In the genomic region with DNA sequence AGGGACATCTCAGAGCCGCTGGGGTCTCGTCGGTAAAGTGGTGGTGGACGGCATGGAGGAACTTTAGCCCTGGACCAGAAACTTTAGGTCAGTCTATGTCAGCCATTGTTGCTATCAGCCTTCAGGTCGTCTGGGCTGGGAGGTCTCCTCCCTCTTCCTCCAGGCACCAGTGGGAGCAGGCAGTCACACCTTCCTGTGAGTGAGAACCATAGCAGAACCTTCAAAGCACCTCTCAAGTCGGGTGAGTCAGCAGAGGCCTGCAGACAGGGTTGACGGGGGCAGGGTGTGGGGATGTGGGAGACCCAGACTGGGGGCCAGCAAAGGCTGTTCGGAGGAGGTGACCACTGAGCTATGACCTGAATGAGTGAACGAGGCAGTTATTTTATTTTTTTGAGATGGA, we compare ENCODE assay signal across 1 cellular context.
A peak's percentile ranks its signal among the peaks of the same experiment; 100 is the strongest.
TF ChIP-seq lines count a peak whose summit lies in the region.

No MANE protein-coding gene starts in this region.

TF ChIP-seq in K562, 482 proteins besides CTCF, POLR2A, EP300 and RAD21 (continues in another document):
- TF ChIP-seq JUND (IDR thresholded peaks at IDR 0.05; ENCODE audit: borderline replicate concordance, low read depth, low read length) (peak; percentile 55; the same call in 1 of the 2 replicates), JUND (tag; IDR thresholded peaks at IDR 0.05; ENCODE audit: borderline replicate concordance, low read depth, low read length) (peak; percentile 29; the same call in 1 of the 3 replicates), CUX1 (CRISPR knock-in tag; IDR thresholded peaks at IDR 0.05) (no peak), ZNF12 (CRISPR knock-in tag; IDR thresholded peaks at IDR 0.05) (no peak), ZSCAN32 (CRISPR knock-in tag; IDR thresholded peaks at IDR 0.05) (no peak), ZNF408 (CRISPR knock-in tag; IDR thresholded peaks at IDR 0.05; ENCODE audit: low read depth) (no peak), NELFE (IDR thresholded peaks at IDR 0.05; ENCODE audit: insufficient read depth, insufficient read length) (no peak), GABPB1 (CRISPR knock-in tag; IDR thresholded peaks at IDR 0.05) (no peak), NCOA1 (IDR thresholded peaks at IDR 0.05; ENCODE audit: low read depth) (no peak), YY1 (IDR thresholded peaks at IDR 0.05; ENCODE audit: borderline replicate concordance in 1 of 3, control insufficient read depth in 1 of 3, extremely low read depth in 1 of 3, insufficient read depth in 3 of 3, insufficient read length in 1 of 3, insufficient replicate concordance in 2 of 3, low read depth in 1 of 3, low read length in 2 of 3) (peak; percentile 27 to 86 (median 63)), CREB3 (tag; conservative IDR thresholded peaks at IDR 0.05; ENCODE audit: low read depth) (no peak), ZZZ3 (IDR thresholded peaks at IDR 0.05) (no peak), BRD9 (IDR thresholded peaks at IDR 0.05; ENCODE audit: low read depth, partially characterized antibody) (no peak), ZNF785 (CRISPR knock-in tag; IDR thresholded peaks at IDR 0.05) (no peak), FOXK2 (conservative IDR thresholded peaks at IDR 0.05 in 1 of 2, IDR thresholded peaks at IDR 0.05 in 1 of 2; ENCODE audit: low read depth in 2 of 2) (no peak), NR4A1 (CRISPR knock-in tag; IDR thresholded peaks at IDR 0.05) (no peak), NR4A1 (tag; IDR thresholded peaks at IDR 0.05) (no peak), FIP1L1 (IDR thresholded peaks at IDR 0.05; ENCODE audit: low read depth, low read length, poor library complexity, severe bottlenecking) (no peak), ZNF79 (CRISPR knock-in tag; IDR thresholded peaks at IDR 0.05; ENCODE audit: low read depth) (no peak), KDM2B (CRISPR knock-in tag; IDR thresholded peaks at IDR 0.05) (no peak), BACH1 (tag; IDR thresholded peaks at IDR 0.05) (no peak), ZKSCAN8 (CRISPR knock-in tag; IDR thresholded peaks at IDR 0.05) (no peak), ESRRA (IDR thresholded peaks at IDR 0.05; ENCODE audit: borderline replicate concordance, low read depth) (no peak), RNF219 (CRISPR knock-in tag; IDR thresholded peaks at IDR 0.05) (no peak), ZNF354B (CRISPR knock-in tag; IDR thresholded peaks at IDR 0.05) (no peak)
- TF ChIP-seq, protein P1, sequence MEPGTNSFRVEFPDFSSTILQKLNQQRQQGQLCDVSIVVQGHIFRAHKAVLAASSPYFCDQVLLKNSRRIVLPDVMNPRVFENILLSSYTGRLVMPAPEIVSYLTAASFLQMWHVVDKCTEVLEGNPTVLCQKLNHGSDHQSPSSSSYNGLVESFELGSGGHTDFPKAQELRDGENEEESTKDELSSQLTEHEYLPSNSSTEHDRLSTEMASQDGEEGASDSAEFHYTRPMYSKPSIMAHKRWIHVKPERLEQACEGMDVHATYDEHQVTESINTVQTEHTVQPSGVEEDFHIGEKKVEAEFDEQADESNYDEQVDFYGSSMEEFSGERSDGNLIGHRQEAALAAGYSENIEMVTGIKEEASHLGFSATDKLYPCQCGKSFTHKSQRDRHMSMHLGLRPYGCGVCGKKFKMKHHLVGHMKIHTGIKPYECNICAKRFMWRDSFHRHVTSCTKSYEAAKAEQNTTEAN (CRISPR knock-in tag; IDR thresholded peaks at IDR 0.05): no peak
- TF ChIP-seq, protein P2, sequence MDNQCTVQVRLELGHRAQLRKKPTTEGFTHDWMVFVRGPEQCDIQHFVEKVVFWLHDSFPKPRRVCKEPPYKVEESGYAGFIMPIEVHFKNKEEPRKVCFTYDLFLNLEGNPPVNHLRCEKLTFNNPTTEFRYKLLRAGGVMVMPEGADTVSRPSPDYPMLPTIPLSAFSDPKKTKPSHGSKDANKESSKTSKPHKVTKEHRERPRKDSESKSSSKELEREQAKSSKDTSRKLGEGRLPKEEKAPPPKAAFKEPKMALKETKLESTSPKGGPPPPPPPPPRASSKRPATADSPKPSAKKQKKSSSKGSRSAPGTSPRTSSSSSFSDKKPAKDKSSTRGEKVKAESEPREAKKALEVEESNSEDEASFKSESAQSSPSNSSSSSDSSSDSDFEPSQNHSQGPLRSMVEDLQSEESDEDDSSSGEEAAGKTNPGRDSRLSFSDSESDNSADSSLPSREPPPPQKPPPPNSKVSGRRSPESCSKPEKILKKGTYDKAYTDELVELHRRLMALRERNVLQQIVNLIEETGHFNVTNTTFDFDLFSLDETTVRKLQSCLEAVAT (IDR thresholded peaks at IDR 0.05): no peak
- TF ChIP-seq, protein P3, sequence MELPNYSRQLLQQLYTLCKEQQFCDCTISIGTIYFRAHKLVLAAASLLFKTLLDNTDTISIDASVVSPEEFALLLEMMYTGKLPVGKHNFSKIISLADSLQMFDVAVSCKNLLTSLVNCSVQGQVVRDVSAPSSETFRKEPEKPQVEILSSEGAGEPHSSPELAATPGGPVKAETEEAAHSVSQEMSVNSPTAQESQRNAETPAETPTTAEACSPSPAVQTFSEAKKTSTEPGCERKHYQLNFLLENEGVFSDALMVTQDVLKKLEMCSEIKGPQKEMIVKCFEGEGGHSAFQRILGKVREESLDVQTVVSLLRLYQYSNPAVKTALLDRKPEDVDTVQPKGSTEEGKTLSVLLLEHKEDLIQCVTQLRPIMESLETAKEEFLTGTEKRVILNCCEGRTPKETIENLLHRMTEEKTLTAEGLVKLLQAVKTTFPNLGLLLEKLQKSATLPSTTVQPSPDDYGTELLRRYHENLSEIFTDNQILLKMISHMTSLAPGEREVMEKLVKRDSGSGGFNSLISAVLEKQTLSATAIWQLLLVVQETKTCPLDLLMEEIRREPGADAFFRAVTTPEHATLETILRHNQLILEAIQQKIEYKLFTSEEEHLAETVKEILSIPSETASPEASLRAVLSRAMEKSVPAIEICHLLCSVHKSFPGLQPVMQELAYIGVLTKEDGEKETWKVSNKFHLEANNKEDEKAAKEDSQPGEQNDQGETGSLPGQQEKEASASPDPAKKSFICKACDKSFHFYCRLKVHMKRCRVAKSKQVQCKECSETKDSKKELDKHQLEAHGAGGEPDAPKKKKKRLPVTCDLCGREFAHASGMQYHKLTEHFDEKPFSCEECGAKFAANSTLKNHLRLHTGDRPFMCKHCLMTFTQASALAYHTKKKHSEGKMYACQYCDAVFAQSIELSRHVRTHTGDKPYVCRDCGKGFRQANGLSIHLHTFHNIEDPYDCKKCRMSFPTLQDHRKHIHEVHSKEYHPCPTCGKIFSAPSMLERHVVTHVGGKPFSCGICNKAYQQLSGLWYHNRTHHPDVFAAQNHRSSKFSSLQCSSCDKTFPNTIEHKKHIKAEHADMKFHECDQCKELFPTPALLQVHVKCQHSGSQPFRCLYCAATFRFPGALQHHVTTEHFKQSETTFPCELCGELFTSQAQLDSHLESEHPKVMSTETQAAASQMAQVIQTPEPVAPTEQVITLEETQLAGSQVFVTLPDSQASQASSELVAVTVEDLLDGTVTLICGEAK (IDR thresholded peaks at IDR 0.05): no peak
- TF ChIP-seq, protein P3 (CRISPR knock-in tag; IDR thresholded peaks at IDR 0.05): no peak
- TF ChIP-seq, protein P4, sequence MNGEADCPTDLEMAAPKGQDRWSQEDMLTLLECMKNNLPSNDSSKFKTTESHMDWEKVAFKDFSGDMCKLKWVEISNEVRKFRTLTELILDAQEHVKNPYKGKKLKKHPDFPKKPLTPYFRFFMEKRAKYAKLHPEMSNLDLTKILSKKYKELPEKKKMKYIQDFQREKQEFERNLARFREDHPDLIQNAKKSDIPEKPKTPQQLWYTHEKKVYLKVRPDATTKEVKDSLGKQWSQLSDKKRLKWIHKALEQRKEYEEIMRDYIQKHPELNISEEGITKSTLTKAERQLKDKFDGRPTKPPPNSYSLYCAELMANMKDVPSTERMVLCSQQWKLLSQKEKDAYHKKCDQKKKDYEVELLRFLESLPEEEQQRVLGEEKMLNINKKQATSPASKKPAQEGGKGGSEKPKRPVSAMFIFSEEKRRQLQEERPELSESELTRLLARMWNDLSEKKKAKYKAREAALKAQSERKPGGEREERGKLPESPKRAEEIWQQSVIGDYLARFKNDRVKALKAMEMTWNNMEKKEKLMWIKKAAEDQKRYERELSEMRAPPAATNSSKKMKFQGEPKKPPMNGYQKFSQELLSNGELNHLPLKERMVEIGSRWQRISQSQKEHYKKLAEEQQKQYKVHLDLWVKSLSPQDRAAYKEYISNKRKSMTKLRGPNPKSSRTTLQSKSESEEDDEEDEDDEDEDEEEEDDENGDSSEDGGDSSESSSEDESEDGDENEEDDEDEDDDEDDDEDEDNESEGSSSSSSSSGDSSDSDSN (IDR thresholded peaks at IDR 0.05; ENCODE audit: borderline replicate concordance in 1 of 2, low read depth in 2 of 2, low read length in 2 of 2): 0 out of 4 replicates have a peak, but pooled peaks of 1 of the 2 experiments have one; percentile 18
